ENCODE assay signal across 20 cellular contexts in the genomic region with DNA sequence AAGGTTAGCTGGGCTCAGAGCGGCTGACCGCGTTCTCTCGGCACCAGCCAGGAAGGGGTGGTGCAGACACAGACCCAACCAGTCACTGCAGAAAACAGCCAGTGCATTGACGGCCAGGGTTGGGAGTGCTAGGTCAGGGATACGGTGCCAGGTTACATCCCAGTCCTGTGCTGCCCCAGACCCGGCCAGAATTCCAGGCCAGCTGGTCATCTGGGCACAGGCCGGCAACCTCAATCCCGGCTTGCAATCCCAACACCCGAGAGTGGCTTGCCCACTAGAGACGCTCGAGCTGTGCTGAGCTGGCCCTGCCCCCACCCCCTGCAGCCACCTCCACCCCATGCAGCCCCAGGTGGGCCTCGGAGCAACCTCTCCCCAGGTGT. TPM values are rescaled to one million over a fixed set of nuclear protein-coding genes. Genes with fewer than 3 reads are reported as not detected.
A peak's percentile ranks its signal among the peaks of the same experiment; 100 is the strongest.
DNase-seq lines count a peak whose midpoint lies in the region; ATAC-seq and TF ChIP-seq lines count a peak whose summit lies in the region.
"Had no signal": no experiment of that assay in that cellular context is flagged by ENCODE, and none has a peak within 500 bp of the region (broad histone marks: within the 10 kb centered on the region; RNA-seq: fewer than 3 reads in every experiment).

No MANE protein-coding gene starts in this region.

- no peaks in the 10 kb centered on the region for H3K9me2 ChIP-seq in hepatocyte (replicated peaks; ENCODE audit: insufficient read depth)

- H4K20me1 ChIP-seq in hepatocyte (ENCODE audit: insufficient read depth, poor library complexity, severe bottlenecking) = no peaks in the 10 kb centered on the region

- no peaks in the 10 kb centered on the region for H3K9me3 ChIP-seq in MG63
- no peaks in the 10 kb centered on the region for H3K9me3 ChIP-seq in sigmoid colon
- no peaks in the 10 kb centered on the region for H3K9me3 ChIP-seq in hepatocyte (ENCODE audit: low read depth)

- H3K27ac ChIP-seq in sigmoid colon (no peak overlapping the region), hepatocyte (no peak overlapping the region)
- H3K27ac ChIP-seq: KMS-11 had no signal

- H3K27me3 ChIP-seq in MG63 (no peaks in the 10 kb centered on the region), sigmoid colon (peaks cover 4 to 79% (median 35%) of the 10 kb centered on the region in 3 donors), hepatocyte (no peaks in the 10 kb centered on the region)

- WGBS in sigmoid colon, 2 donors = 61 to 77% methylated on average over 13 of the region's 13 CpGs
- 74% methylated on average over 9 of the region's 13 CpGs for WGBS in hepatocyte (ENCODE audit: low lambda C conversion rate, missing lambda C conversion rate)

- intact Hi-C loops in Right ventricle myocardium inferior (cut with DNase I) = no loop called here
- intact Hi-C loops in left ventricle myocardium superior (cut with micrococcal nuclease) = no loop called here
- intact Hi-C loops in sigmoid colon (cut with DNase I) = no loop called here

- no peak for ATAC-seq in Right ventricle myocardium inferior
- no peak for ATAC-seq in left ventricle myocardium superior
- peak; percentile 48 for ATAC-seq in left lobe of liver
- ATAC-seq: PC-3 had no signal

- H3K36me3 ChIP-seq in MG63 (no peaks in the 10 kb centered on the region; the same call in none of the 2 replicates), sigmoid colon (no peaks in the 10 kb centered on the region), hepatocyte (replicated peaks; ENCODE audit: insufficient read depth, low read depth) (no peaks in the 10 kb centered on the region)

- TF ChIP-seq CTCF in sigmoid colon (IDR thresholded peaks at IDR 0.05) (no peak), hepatocyte (IDR thresholded peaks at IDR 0.05; ENCODE audit: poor library complexity) (no peak)

- H3K4me1 ChIP-seq in sigmoid colon (no peaks in the 10 kb centered on the region), hepatocyte (ENCODE audit: insufficient read depth) (peaks cover 5% of the 10 kb centered on the region)

- DNase-seq in Right ventricle myocardium inferior (ENCODE audit: missing footprints) (peak; percentile 68), left ventricle myocardium superior (no peak), MG63 (peak; percentile 48), left lobe of liver (ENCODE audit: low spot score) (peak; percentile 93), sigmoid colon (peak; percentile 64), hepatocyte (ENCODE audit: low spot score) (no peak), SW 1271 (lab: John Stamatoyannopoulos, UW) (no peak), SKM-1 (lab: John Stamatoyannopoulos, UW; ENCODE audit: unreplicated experiment) (no peak)
- DNase-seq: 8988T, DMS79 treated with DMSO at 0.1 percent for 48 hours, GOT3, NCI-H1092 treated with DMSO at 0.1 percent for 48 hours, NCI-H2081 treated with DMSO at 0.1 percent for 48 hours, NCI-H510A, NCI-H774, PC-3 had no signal

- no peak for TF ChIP-seq POLR2A in sigmoid colon (IDR thresholded peaks at IDR 0.05)

- H3K4me2 ChIP-seq in hepatocyte = no peak overlapping the region
- H3K4me2 ChIP-seq: KMS-11 had no signal

- no peak for TF ChIP-seq EP300 in sigmoid colon (IDR thresholded peaks at IDR 0.05)

- no peaks in the 10 kb centered on the region for H3K79me2 ChIP-seq in hepatocyte

- H3K4me3 ChIP-seq in MG63 (no peak overlapping the region), sigmoid colon (no peak overlapping the region), hepatocyte (no peak overlapping the region)

- no peak overlapping the region for H2AFZ ChIP-seq in hepatocyte

RNA-seq across cellular contexts. Expression of a gene that starts 3.8 kb away (rescaled TPM):
- total RNA-seq in Right ventricle myocardium inferior (not detected), left ventricle myocardium superior (not detected), left lobe of liver (275 TPM), sigmoid colon (1 to 10 TPM in 1 of 4 donors, not detected in 3; 2.9 TPM), hepatocyte (146 and 156 TPM in 2 replicates)
- total RNA-seq in MG63 (2014; rRNA removed; shearing (Covaris generic); ENCODE audit: low replicate concordance) = not detected in 2 replicates
- polyA plus RNA-seq in sigmoid colon (100 to 1,000 TPM in 1 of 3 donors, 10 to 100 TPM in 2; 73.4 to 102 (median 88.9) TPM), hepatocyte (178 and 324 TPM in 2 replicates)
- total RNA-seq: CD4-positive, alpha-beta memory T cell; M059J; PC-3 had no signal
- polyA plus RNA-seq: BJ; CD4-positive, alpha-beta memory T cell had no signal

RNA-seq across cellular contexts. Expression of a gene that starts 6.9 kb away (rescaled TPM):
- total RNA-seq in Right ventricle myocardium inferior (7.9 TPM), left ventricle myocardium superior (9.3 TPM), left lobe of liver (177 TPM), sigmoid colon (10 to 100 TPM in 2 of 4 donors, 1 to 10 TPM in 2; 8.0 to 25.7 (median 12.8) TPM), hepatocyte (17.3 and 34.6 TPM in 2 replicates)
- total RNA-seq in MG63 (2014; rRNA removed; shearing (Covaris generic); ENCODE audit: low replicate concordance) = 10.8 and 50.8 TPM in 2 replicates
- polyA plus RNA-seq in sigmoid colon (10 to 100 TPM; 39.0 to 98.0 (median 48.9) TPM), hepatocyte (31.1 and 35.0 TPM in 2 replicates)

RNA-seq across cellular contexts. Expression of a gene that starts 14.2 kb away (rescaled TPM):
- total RNA-seq in Right ventricle myocardium inferior (not detected), left ventricle myocardium superior (not detected), left lobe of liver (0.45 TPM), sigmoid colon (1 to 10 TPM; 1.3 to 6.8 (median 5.4) TPM), hepatocyte (2.3 TPM in 1 of 2 replicates, not detected in the other)
- total RNA-seq in MG63 (2014; rRNA removed; shearing (Covaris generic); ENCODE audit: low replicate concordance) = not detected in 2 replicates
- polyA plus RNA-seq in sigmoid colon (1 to 10 TPM in 1 of 3 donors, not detected in 2; 1.4 TPM), hepatocyte (3.1 and 3.7 TPM in 2 replicates)
- total RNA-seq: M059J, PC-3 had no signal

RNA-seq across cellular contexts. Expression of a gene that starts 22.2 kb away (rescaled TPM):
- total RNA-seq in Right ventricle myocardium inferior (224 TPM), left ventricle myocardium superior (226 TPM), left lobe of liver (764 TPM), sigmoid colon (10 to 100 TPM; 58.6 to 87.0 (median 65.6) TPM), hepatocyte (146 TPM in 2 replicates)
- total RNA-seq in MG63 (2014; rRNA removed; shearing (Covaris generic); ENCODE audit: low replicate concordance) = 73.8 and 120 TPM in 2 replicates
- polyA plus RNA-seq in sigmoid colon (100 to 1,000 TPM; 187 to 360 (median 220) TPM), hepatocyte (167 and 204 TPM in 2 replicates)

RNA-seq across cellular contexts. Expression of a gene that starts 28.1 kb away (rescaled TPM):
- total RNA-seq in Right ventricle myocardium inferior (3.5 TPM), left ventricle myocardium superior (2.8 TPM), left lobe of liver (18.0 TPM), sigmoid colon (10 to 100 TPM in 3 of 4 donors, 1 to 10 TPM in 1; 6.4 to 11.8 (median 11.0) TPM), hepatocyte (11.5 and 12.7 TPM in 2 replicates)
- 0.54 and 0.66 TPM in 2 replicates for total RNA-seq in MG63 (2014; rRNA removed; shearing (Covaris generic); ENCODE audit: low replicate concordance)
- polyA plus RNA-seq in sigmoid colon (1 to 10 TPM; 5.4 to 8.7 (median 6.5) TPM), hepatocyte (19.6 and 27.6 TPM in 2 replicates)

Comparison
In these comparisons a context has a peak if more than half of its experiments do, and no peak if none do; other contexts are left out.
1. DNase-seq: peak in Right ventricle myocardium inferior (single experiment), MG63 (single experiment), left lobe of liver (single experiment) and sigmoid colon (single experiment); none in left ventricle myocardium superior (single experiment), hepatocyte (single experiment), SW 1271 (0 of 2) and SKM-1 (single experiment).
2. RNA of a gene that starts 3.8 kb away (total RNA-seq): 275 TPM in left lobe of liver (single experiment) and 146 to 156 TPM in hepatocyte; not detected in Right ventricle myocardium inferior (single experiment), not detected in left ventricle myocardium superior (single experiment), not detected in MG63 and 2.9 TPM in sigmoid colon; every median in the first group is over 10 times any median in the second.